In genomic region chrX:81257817-81258216, GRCh38 we compare ENCODE assay signal across 18 cellular contexts. TPM values are rescaled to one million over a fixed set of nuclear protein-coding genes. Genes with fewer than 3 reads are reported as not detected.
DNase-seq lines count a peak whose midpoint lies in the region; ATAC-seq, FAIRE-seq and TF ChIP-seq lines count a peak whose summit lies in the region.
"Had no signal": no experiment of that assay in that cellular context is flagged by ENCODE, and none has a peak within 500 bp of the region (broad histone marks: within the 10 kb centered on the region; RNA-seq: fewer than 3 reads in every experiment).

No MANE protein-coding gene starts in this region.

- H3F3A ChIP-seq in GM23338 (replicated peaks; ENCODE audit: low read depth): no peaks in the 10 kb centered on the region

- no peaks in the 10 kb centered on the region for H4K20me1 ChIP-seq in GM23338 (replicated peaks; ENCODE audit: insufficient read depth)

- peak; percentile 66 for FAIRE-seq in colon (lab: Jason Lieb, UNC)

- H3K4me1 ChIP-seq in GM23338 (ENCODE audit: insufficient read depth) (peaks cover 42% of the 10 kb centered on the region), transverse colon (peaks cover 0 to 18% (median 0%) of the 10 kb centered on the region in 4 donors), right lobe of liver (no peaks in the 10 kb centered on the region)

- H3K27me3 ChIP-seq in GM23338 (ENCODE audit: insufficient read depth) (no peaks in the 10 kb centered on the region), transverse colon (no peaks in the 10 kb centered on the region), right lobe of liver (no peaks in the 10 kb centered on the region)

- H3K36me3 Mint-ChIP-seq in GM23338 (ENCODE audit: low read depth) (no peaks in the 10 kb centered on the region), osteocyte (ENCODE audit: unreplicated experiment) (no peaks in the 10 kb centered on the region)

- TF ChIP-seq CTCF in GM23338 (conservative IDR thresholded peaks at IDR 0.05; ENCODE audit: low read depth in 2 of 2) (no peak), osteocyte (IDR thresholded peaks at IDR 0.05) (no peak), transverse colon (IDR thresholded peaks at IDR 0.05) (no peak), right lobe of liver (IDR thresholded peaks at IDR 0.05) (no peak)

- no peak overlapping the region for H3K27ac ChIP-seq in GM23338 (ENCODE audit: low read depth)
- H3K27ac ChIP-seq in transverse colon: peak overlapping the region in 3 of 4 donors; percentile 47 to 71 (median 71)
- no peak overlapping the region for H3K27ac ChIP-seq in right lobe of liver
- H3K27ac ChIP-seq: KMS-11 had no signal

- no peaks in the 10 kb centered on the region for H3K9me2 ChIP-seq in GM23338 (ENCODE audit: insufficient read depth)
- H3K9me2 ChIP-seq: SK-N-SH had no signal

- intact Hi-C loops in transverse colon (cut with DNase I; ENCODE audit: low total_unique reads) (no loop called here), right lobe of liver (cut with DNase I) (no loop called here)

- in situ Hi-C loops in transverse colon (cut with MboI; ENCODE audit: low pct_ligation_motif_present in 1 of 4, low pct_unique_long_range_greater_than_20kb in 1 of 4, low sequenced_read_pairs in 3 of 4): no loop called here

- DNase-seq in GM23338 (ENCODE audit: low spot score) (no peak), osteocyte (ENCODE audit: extremely low spot score, unreplicated experiment) (no peak), transverse colon (no peak), right lobe of liver (no peak)
- DNase-seq: DMS79, MV-4-11, NCI-H1694 treated with DMSO at 0.1 percent for 48 hours, NCI-H2107, NCI-H2227 treated with DMSO at 0.1 percent for 48 hours, NCI-H524 treated with DMSO at 0.1 percent for 48 hours, SHP77 treated with DMSO at 0.1 percent for 48 hours, SK-N-SH had no signal

- H3K4me3 ChIP-seq in GM23338 (no peak overlapping the region), transverse colon (no peak overlapping the region), right lobe of liver (no peak overlapping the region)
- H3K4me3 ChIP-seq: HAP-1 had no signal

- H3K79me2 ChIP-seq in GM23338 (replicated peaks; ENCODE audit: insufficient read depth): no peaks in the 10 kb centered on the region; the same call in 1 of the 2 replicates

- H3K9me3 ChIP-seq in transverse colon (no peaks in the 10 kb centered on the region), right lobe of liver (no peaks in the 10 kb centered on the region)
- H3K9me3 ChIP-seq: HAP-1, SK-N-SH had no signal

- no peak for TF ChIP-seq POLR2A in transverse colon (IDR thresholded peaks at IDR 0.05)
- TF ChIP-seq POLR2A in right lobe of liver (IDR thresholded peaks at IDR 0.05): no peak

- H3K27me3 Mint-ChIP-seq in GM23338 (ENCODE audit: insufficient read depth, low read depth, poor library complexity) (no peaks in the 10 kb centered on the region), osteocyte (ENCODE audit: unreplicated experiment) (no peaks in the 10 kb centered on the region)

- no peak for TF ChIP-seq EP300 in transverse colon (IDR thresholded peaks at IDR 0.05; ENCODE audit: low read depth)

- H3K9me3 Mint-ChIP-seq in GM23338: no peaks in the 10 kb centered on the region
- H3K9me3 Mint-ChIP-seq in osteocyte (ENCODE audit: unreplicated experiment): peaks cover 6% of the 10 kb centered on the region
- H3K9me3 Mint-ChIP-seq: CD14-positive monocyte had no signal

- H3K4me3 Mint-ChIP-seq in GM23338 (no peak overlapping the region), osteocyte (ENCODE audit: unreplicated experiment) (no peak overlapping the region)
- H3K4me3 Mint-ChIP-seq: CD14-positive monocyte had no signal

- H3K27ac Mint-ChIP-seq in GM23338 (0 out of 2 replicates have a peak overlapping the region, but pooled peaks have one; percentile 59), osteocyte (ENCODE audit: unreplicated experiment) (peak overlapping the region; percentile 78)

- H3K4me2 ChIP-seq in GM23338: no peak overlapping the region
- H3K4me2 ChIP-seq: KMS-11, SK-N-SH had no signal

- ATAC-seq in GM23338: no peak
- no peak for ATAC-seq in HG03135 (IDR thresholded peaks at IDR 0.05; ENCODE audit: unreplicated experiment)
- ATAC-seq in HG02798 (IDR thresholded peaks at IDR 0.05; ENCODE audit: poor library complexity, unreplicated experiment): no peak
- ATAC-seq in right lobe of liver: no peak

- H3K36me3 ChIP-seq in GM23338 (ENCODE audit: insufficient read depth) (no peaks in the 10 kb centered on the region), transverse colon (no peaks in the 10 kb centered on the region), right lobe of liver (no peaks in the 10 kb centered on the region)
- H3K36me3 ChIP-seq: HAP-1 had no signal

- H2AFZ ChIP-seq in GM23338: no peak overlapping the region

- H3K4me1 Mint-ChIP-seq in GM23338 (peaks cover 42% of the 10 kb centered on the region; the same call in 2 of the 3 replicates), osteocyte (ENCODE audit: unreplicated experiment) (peaks cover 42% of the 10 kb centered on the region)

TF ChIP-seq in GM23338, 12 proteins besides CTCF, POLR2A, EP300 and RAD21 (continues in another document):
- no peak for TF ChIP-seq REST (IDR thresholded peaks at IDR 0.05; ENCODE audit: unreplicated experiment)
- no peak for TF ChIP-seq ZNF331 (CRISPR knock-in tag; IDR thresholded peaks at IDR 0.05; ENCODE audit: low read depth)
- no peak for TF ChIP-seq POLR2AphosphoS5 (IDR thresholded peaks at IDR 0.05; ENCODE audit: low read depth)
- no peak for TF ChIP-seq EZH2 (IDR thresholded peaks at IDR 0.05; ENCODE audit: low read depth, unreplicated experiment)
- TF ChIP-seq ETS1 (IDR thresholded peaks at IDR 0.05): no peak
- TF ChIP-seq CREB1 (CRISPR knock-in tag; IDR thresholded peaks at IDR 0.05; ENCODE audit: low read depth): no peak
- TF ChIP-seq JUNB (IDR thresholded peaks at IDR 0.05; ENCODE audit: unreplicated experiment): no peak
- no peak for TF ChIP-seq STAT1 (IDR thresholded peaks at IDR 0.05; ENCODE audit: unreplicated experiment)
- no peak for TF ChIP-seq EZH2phosphoT487 (IDR thresholded peaks at IDR 0.05; ENCODE audit: unreplicated experiment)
- TF ChIP-seq ZNF114 (CRISPR knock-in tag; IDR thresholded peaks at IDR 0.05): no peak
- no peak for TF ChIP-seq NANOG (IDR thresholded peaks at IDR 0.05; ENCODE audit: borderline replicate concordance)

RNA-seq across cellular contexts. Expression of gene SH3BGRL, which starts 55.9 kb away (rescaled TPM):
- 54.3 and 60.8 TPM in 2 replicates for total RNA-seq in GM23338 (2014; rRNA removed; shearing (Covaris generic))
- polyA plus RNA-seq in GM23338 (2016; fragmentation: Nextera tagmentation; extraction: Ambion mirVana): 52.3 and 61.1 TPM in 2 replicates
- total RNA-seq in osteocyte: 166 TPM in 2 replicates
- total RNA-seq in transverse colon: 10 to 100 TPM; 37.0 to 97.5 (median 68.1) TPM
- total RNA-seq in right lobe of liver: 10 to 100 TPM; 12.4 to 35.3 (median 23.5) TPM

RNA-seq across cellular contexts. Expression of gene HMGN5, which starts 56.1 kb away (rescaled TPM):
- 1.6 and 5.2 TPM in 2 replicates for total RNA-seq in GM23338 (2014; rRNA removed; shearing (Covaris generic))
- 144 and 155 TPM in 2 replicates for polyA plus RNA-seq in GM23338 (2016; fragmentation: Nextera tagmentation; extraction: Ambion mirVana)
- total RNA-seq in osteocyte: 1.6 and 2.7 TPM in 2 replicates
- total RNA-seq in transverse colon: 1 to 10 TPM in 3 of 4 donors, not detected in 1; 3.0 to 6.1 (median 5.7) TPM
- 1 to 10 TPM; 1.9 to 5.5 (median 3.4) TPM for total RNA-seq in right lobe of liver

Comparison
In these comparisons a context has a peak if more than half of its experiments do, and no peak if none do; other contexts are left out.
1. H3K27ac ChIP-seq: peak in transverse colon (3 of 4); none in GM23338 (single experiment) and right lobe of liver (0 of 3).